24 cellular contexts compared by ENCODE assay signal in the genomic region with DNA sequence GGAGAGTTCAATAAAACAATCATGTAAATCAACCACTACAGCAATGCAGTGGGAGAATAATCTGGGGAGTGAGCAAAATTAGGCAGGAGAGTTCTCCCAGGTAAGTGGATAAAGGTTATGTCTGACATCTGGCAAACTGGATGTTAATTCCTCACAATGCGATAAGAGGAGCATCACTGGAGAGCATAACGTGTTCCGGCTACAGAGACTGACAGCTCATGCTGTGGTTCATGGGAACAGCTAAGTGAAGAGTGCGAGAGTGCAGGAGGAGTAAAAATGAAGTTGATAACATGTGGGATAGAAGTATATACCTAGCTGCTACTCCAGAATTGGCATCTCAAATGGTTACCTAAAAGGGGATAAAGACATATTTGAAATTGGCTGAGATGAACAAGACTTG.
"Had no signal": no experiment of that assay in that cellular context is flagged by ENCODE, and none has a peak within 500 bp of the region (broad histone marks: within the 10 kb centered on the region; RNA-seq: fewer than 3 reads in every experiment).

No MANE protein-coding gene starts in this region.

- H3K27ac ChIP-seq: breast epithelium, Peyer's patch, RWPE1, VCaP had no signal

- H3K36me3 ChIP-seq: breast epithelium, MG63, Peyer's patch had no signal

- H3K9me3 ChIP-seq: breast epithelium, Peyer's patch had no signal

- H3K4me1 ChIP-seq: breast epithelium had no signal

- H3K27me3 ChIP-seq: breast epithelium, MG63, Peyer's patch had no signal

- H3K4me3 ChIP-seq: breast epithelium, MG63, Peyer's patch had no signal

- DNase-seq: activated CD4-positive, alpha-beta memory T cell treated with anti-CD3 and anti-CD28 coated beads for 36 hours; activated CD4-positive, alpha-beta T cell treated with anti-CD3 and anti-CD28 coated beads, Interleukin-2, amount 10 ng/mL, durations not matched to agents 7 days and 5 days; activated CD4-positive, CD25-positive, alpha-beta regulatory T cell; activated CD8-positive, alpha-beta memory T cell treated with anti-CD3 and anti-CD28 coated beads for 24 hours; activated gamma-delta T cell; activated naive CD4-positive, alpha-beta T cell treated with anti-CD3 and anti-CD28 coated beads for 36 hours; activated T-cell treated with anti-CD3 and anti-CD28 coated beads, Interleukin-2, amount 50 U/mL, for 4 hours; MG63; NCI-H1105 treated with DMSO at 0.1 percent for 48 hours; NCI-H1436 treated with DMSO at 0.1 percent for 48 hours; NCI-H187; NCI-H2081; NCI-H446 treated with DMSO at 0.1 percent for 48 hours; NCI-H524 treated with DMSO at 0.1 percent for 48 hours; NCI-H748 treated with DMSO at 0.1 percent for 48 hours; NK-92 treated with Interleukin-12 subunit alpha and Interleukin-12 subunit beta, amount 100 ng/mL, for 24 hours; OCI-M1; Peyer's patch; SHP77 treated with DMSO at 0.1 percent for 48 hours; T-cell; T-helper 2 cell had no signal

- ATAC-seq: activated T-cell treated with anti-CD3 and anti-CD28 coated beads, Interleukin-2, amount 50 U/mL, for 4 hours; T-cell had no signal
